ENCODE assay signal across 9 cellular contexts in the genomic region with DNA sequence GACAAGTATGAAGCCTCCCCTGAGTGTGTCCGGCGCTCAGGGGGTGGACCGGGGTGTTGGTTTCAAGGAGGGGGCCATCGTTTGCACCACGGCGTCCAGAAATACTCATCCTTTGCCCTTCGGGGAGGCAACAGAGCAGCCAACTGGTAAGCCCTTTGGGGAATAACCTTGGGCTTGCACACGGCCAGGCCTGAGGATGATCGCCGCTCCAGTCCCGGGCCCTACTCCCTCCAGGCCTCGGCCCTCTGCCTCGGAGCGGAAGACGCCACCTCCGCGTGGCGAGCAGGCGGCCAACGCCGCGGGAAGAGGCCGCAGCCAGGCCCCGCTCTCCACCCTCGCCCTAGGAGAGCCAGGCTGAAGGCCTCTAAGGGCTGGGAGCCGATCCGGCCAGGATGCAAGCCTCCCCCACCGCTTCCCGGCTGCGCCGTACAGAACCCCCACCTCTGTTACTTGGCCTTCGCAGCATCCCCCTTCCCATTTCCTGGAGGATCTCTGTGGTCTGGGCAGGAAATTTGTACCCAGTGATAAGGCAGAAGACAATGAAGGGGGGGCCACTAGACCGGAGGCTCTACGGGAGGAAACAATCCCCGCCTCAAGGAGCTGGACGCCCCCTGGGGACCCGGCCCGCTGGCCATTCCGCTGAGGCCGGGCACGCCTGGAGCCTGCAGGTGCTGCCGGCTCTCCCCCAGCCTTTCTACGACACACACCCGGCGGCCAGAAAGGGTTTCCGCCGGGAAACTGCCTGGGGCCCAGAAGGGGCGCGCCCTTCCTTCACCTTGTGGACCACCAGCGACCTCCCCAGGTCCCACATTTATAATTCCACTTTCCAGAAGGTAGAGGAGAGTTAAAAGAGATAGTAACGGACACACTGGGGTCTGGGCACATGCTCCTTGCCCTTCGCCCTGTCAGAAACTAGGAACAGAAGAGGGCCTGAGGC. TPM values are rescaled to one million over a fixed set of nuclear protein-coding genes. Genes with fewer than 3 reads are reported as not detected.
DNase-seq lines count a peak whose midpoint lies in the region; ATAC-seq and TF ChIP-seq lines count a peak whose summit lies in the region.
"Had no signal": no experiment of that assay in that cellular context is flagged by ENCODE, and none has a peak within 500 bp of the region (broad histone marks: within the 10 kb centered on the region; RNA-seq: fewer than 3 reads in every experiment).

No MANE protein-coding gene starts in this region.

- TF ChIP-seq EP300 in sigmoid colon (IDR thresholded peaks at IDR 0.05) = peak in 1 of 4 donors; percentile 11

- TF ChIP-seq POLR2A in sigmoid colon (IDR thresholded peaks at IDR 0.05) = no peak

- DNase-seq in left ventricle myocardium superior (peak; percentile 78), sigmoid colon (no peak), NCI-H187 treated with DMSO at 0.1 percent for 48 hours (lab: John Stamatoyannopoulos, UW) (no peak), ureter (ENCODE audit: low spot score) (no peak), NCI-H1930 (lab: John Stamatoyannopoulos, UW) (no peak)
- DNase-seq: NCI-H226 had no signal

- peak overlapping the region; percentile 8 to 45 (median 42) for H3K4me3 ChIP-seq in sigmoid colon

- intact Hi-C loops in left ventricle myocardium superior (cut with micrococcal nuclease) = loop anchor here (10.0 kb wide), 1 partner anchor 95 kb away; no protein-coding TSS in a partner anchor
- intact Hi-C loops in sigmoid colon (cut with DNase I) = loop anchor here (10.0 kb wide), 1 partner anchor 195 kb away; the partner anchor contains the start of gene CCDC15

- H3K27ac ChIP-seq in VCaP (peak overlapping the region; percentile 53), sigmoid colon (peak overlapping the region; percentile 54 to 76 (median 68))

- WGBS in sigmoid colon, 2 donors = 28 to 56% methylated on average over 52 of the region's 52 CpGs

- ATAC-seq in GM18511 (IDR thresholded peaks at IDR 0.05; ENCODE audit: unreplicated experiment) (peak; percentile 22), left ventricle myocardium superior (peak; percentile 66), GM21723 (IDR thresholded peaks at IDR 0.05; ENCODE audit: unreplicated experiment) (no peak)

- H3K4me1 ChIP-seq in sigmoid colon = peaks cover 0 to 47% (median 44%) of the 10 kb centered on the region in 4 donors

- no peaks in the 10 kb centered on the region for H3K9me3 ChIP-seq in sigmoid colon

- H3K27me3 ChIP-seq in sigmoid colon = peaks cover 47 to 88% (median 72%) of the 10 kb centered on the region in 3 donors

- TF ChIP-seq CTCF in VCaP (conservative IDR thresholded peaks at IDR 0.05) = no peak
- TF ChIP-seq CTCF in sigmoid colon (IDR thresholded peaks at IDR 0.05) = no peak

- H3K36me3 ChIP-seq in sigmoid colon = no peaks in the 10 kb centered on the region

RNA-seq across cellular contexts. Expression of gene ESAM, which starts 2.6 kb away (rescaled TPM):
- 40.5 TPM for total RNA-seq in left ventricle myocardium superior
- 1 to 10 TPM; 4.6 to 9.7 (median 7.6) TPM for total RNA-seq in sigmoid colon
- polyA plus RNA-seq in sigmoid colon = 10 to 100 TPM in 1 of 3 donors, 1 to 10 TPM in 2; 2.3 to 14.9 (median 3.6) TPM
- total RNA-seq in ureter = 34.4 TPM

RNA-seq across cellular contexts. Expression of gene VSIG2, which starts 7.5 kb away (rescaled TPM):
- total RNA-seq in left ventricle myocardium superior = 1.1 TPM
- total RNA-seq in sigmoid colon = 1 to 10 TPM in 1 of 4 donors, under 1 TPM in 2, not detected in 1; 0.36 to 3.0 (median 0.49) TPM
- polyA plus RNA-seq in sigmoid colon = 10 to 100 TPM; 54.6 to 79.3 (median 66.9) TPM
- 215 TPM for total RNA-seq in ureter

RNA-seq across cellular contexts. Expression of gene NRGN, which starts 19.8 kb away (rescaled TPM):
- total RNA-seq in left ventricle myocardium superior (4.1 TPM), sigmoid colon (1 to 10 TPM in 2 of 4 donors, under 1 TPM in 1, not detected in 1; 0.95 to 1.3 (median 1.1) TPM), ureter (6.1 TPM)
- polyA plus RNA-seq in sigmoid colon = 1 to 10 TPM in 2 of 3 donors, not detected in 1; 1.8 to 7.4 TPM

RNA-seq across cellular contexts. Expression of gene MSANTD2, which starts 40.7 kb away (rescaled TPM):
- total RNA-seq in left ventricle myocardium superior (3.4 TPM), sigmoid colon (10 to 100 TPM in 3 of 4 donors, 1 to 10 TPM in 1; 8.6 to 23.8 (median 16.0) TPM), ureter (17.9 TPM)
- polyA plus RNA-seq in sigmoid colon = 1 to 10 TPM; 1.6 to 5.2 (median 1.8) TPM

Comparison
In these comparisons a context has a peak if more than half of its experiments do, and no peak if none do; other contexts are left out.
1. RNA of gene VSIG2, which starts 7.5 kb away (total RNA-seq): 215 TPM in ureter (single experiment); 1.1 TPM in left ventricle myocardium superior (single experiment) and 0.36 to 3.0 TPM in sigmoid colon; every median in the first group is over 10 times any median in the second.